Comparison of ENCODE assay signal across 8 cellular contexts in the genomic region with DNA sequence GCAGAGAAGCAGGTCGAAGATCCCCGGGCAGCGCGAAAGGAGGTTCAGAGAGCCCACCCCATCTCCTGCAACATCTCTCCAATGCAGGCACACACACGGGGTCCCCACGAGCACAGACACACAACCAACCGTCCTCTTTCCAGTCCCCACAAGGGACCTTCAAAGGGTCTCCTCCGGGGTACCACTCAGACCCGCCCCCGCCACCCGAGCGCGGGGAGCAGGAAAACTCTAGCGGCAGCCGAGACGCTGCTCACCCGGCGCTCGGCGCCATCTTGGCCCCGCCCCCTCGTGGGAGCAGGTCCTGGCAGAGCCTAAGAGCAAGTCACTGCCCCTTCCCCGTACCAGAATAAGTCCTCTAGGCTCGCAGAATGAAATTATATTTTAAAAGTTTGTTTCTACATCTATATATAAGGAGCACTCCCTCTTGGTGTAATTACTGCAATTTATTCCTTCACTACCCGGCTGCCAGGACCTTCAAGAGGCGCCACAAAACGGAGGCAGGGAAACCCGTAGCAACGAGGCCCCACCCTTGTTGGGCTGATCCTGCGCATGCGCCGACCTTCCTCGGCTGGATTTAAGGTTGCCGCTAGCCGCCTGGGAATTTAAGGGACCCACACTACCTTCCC. TPM values are rescaled to one million over a fixed set of nuclear protein-coding genes. Genes with fewer than 3 reads are reported as not detected.
DNase-seq lines count a peak whose midpoint lies in the region; ATAC-seq and TF ChIP-seq lines count a peak whose summit lies in the region.

Gene CNPY4, plus strand, starts transcription at position 560 of the 626 bp plus-strand sequence. CDS start 111 bp downstream, outside the sequence.
Gene TAF6, minus strand, starts transcription at position 284 of the 626 bp plus-strand sequence. CDS start 5,149 bp downstream, outside the sequence.

- TF ChIP-seq CTCF in right atrium auricular region (IDR thresholded peaks at IDR 0.05) (no peak), vagina (IDR thresholded peaks at IDR 0.05) (peak in 1 of 3 experiments; percentile 15)

- H3K4me3 ChIP-seq in right atrium auricular region (peak within 1 kb of the TSS; percentile 75), vagina (peak within 1 kb of the TSS; percentile 74 to 81)

- H3K27me3 ChIP-seq in right atrium auricular region: no peaks in the 10 kb centered on the region
- H3K27me3 ChIP-seq in vagina: no peaks in the 10 kb centered on the region

- H3K27ac ChIP-seq in angular gyrus (ENCODE audit: low read depth, low read length) (peak within 1 kb of the TSS; percentile 96), right atrium auricular region (peak within 1 kb of the TSS; percentile 88), vagina (peak within 1 kb of the TSS; percentile 86)

- peaks cover 0 to 19% of the 10 kb centered on the region in 2 donors for H3K4me1 ChIP-seq in right atrium auricular region
- H3K4me1 ChIP-seq in vagina: peaks cover 20% of the 10 kb centered on the region

- peak in 1 of 2 donors; percentile 46 for TF ChIP-seq POLR2A in vagina (IDR thresholded peaks at IDR 0.05)

- DNase-seq in NCI-H187 treated with DMSO at 0.1 percent for 48 hours (lab: John Stamatoyannopoulos, UW): peak; percentile 83
- DNase-seq in T-helper 2 cell: peak; percentile 89 to 94 (median 92)
- DNase-seq in right atrium auricular region (ENCODE audit: low spot score): peak; percentile 95
- peak; percentile 96 for DNase-seq in putamen (ENCODE audit: low spot score)
- peak in 1 of 2 donors; percentile 96 for DNase-seq in vagina (ENCODE audit: extremely low spot score in 2 of 2)

- peak; percentile 72 for ATAC-seq in GM18498 (IDR thresholded peaks at IDR 0.05; ENCODE audit: unreplicated experiment)
- ATAC-seq in HG02938 (IDR thresholded peaks at IDR 0.05; ENCODE audit: unreplicated experiment): peak; percentile 67

- H3K36me3 ChIP-seq in right atrium auricular region (no peaks in the 10 kb centered on the region), vagina (no peaks in the 10 kb centered on the region)

- intact Hi-C loops in vagina (cut with DNase I): no loop called here

- H3K9me3 ChIP-seq in right atrium auricular region (no peaks in the 10 kb centered on the region), vagina (no peaks in the 10 kb centered on the region)

RNA-seq across cellular contexts. Expression of gene CNPY4, which starts in this region (rescaled TPM):
- total RNA-seq in right atrium auricular region (1 to 10 TPM; 6.1 to 6.2 TPM), vagina (14.5 TPM)

RNA-seq across cellular contexts. Expression of gene TAF6, which starts in this region (rescaled TPM):
- total RNA-seq in right atrium auricular region: 10 to 100 TPM; 41.7 to 49.1 TPM
- 54.3 TPM for total RNA-seq in vagina
